In genomic region chr11:2988361-2988762, GRCh38 we compare ENCODE assay signal across 9 cellular contexts. TPM values are rescaled to one million over a fixed set of nuclear protein-coding genes. Genes with fewer than 3 reads are reported as not detected.
A peak's percentile ranks its signal among the peaks of the same experiment; 100 is the strongest.
DNase-seq lines count a peak whose midpoint lies in the region; ATAC-seq, FAIRE-seq and TF ChIP-seq lines count a peak whose summit lies in the region.
"Had no signal": no experiment of that assay in that cellular context is flagged by ENCODE, and none has a peak within 500 bp of the region (broad histone marks: within the 10 kb centered on the region; RNA-seq: fewer than 3 reads in every experiment).

No MANE protein-coding gene starts in this region.

- TF ChIP-seq CTCF in KMS-11 (conservative IDR thresholded peaks at IDR 0.05; ENCODE audit: low read depth, low read length) (no peak), GM12878 (IDR thresholded peaks at IDR 0.05 in 2 of 3, conservative IDR thresholded peaks at IDR 0.05 in 1 of 3; ENCODE audit: control insufficient read depth in 2 of 3, extremely low read depth in 1 of 3, insufficient read depth in 1 of 3, low read depth in 3 of 3, low read length in 3 of 3) (no peak)

- H3K27ac ChIP-seq in ACC112 (ENCODE audit: low read depth, low read length) (peak overlapping the region; percentile 14; the same call in 1 of the 2 replicates), KMS-11 (peak overlapping the region; percentile 84), GM12878 (ENCODE audit: control insufficient read depth, insufficient read depth) (peak overlapping the region; percentile 64)

- ATAC-seq in GM12878 = no peak
- no peak for ATAC-seq in memory B cell (ENCODE audit: low read depth)
- ATAC-seq in GM21360 (IDR thresholded peaks at IDR 0.05; ENCODE audit: unreplicated experiment) = no peak
- no peak for ATAC-seq in HG03175 (IDR thresholded peaks at IDR 0.05; ENCODE audit: unreplicated experiment)
- ATAC-seq: left colon had no signal

- H3K36me3 Mint-ChIP-seq in memory B cell = peaks cover 7% of the 10 kb centered on the region

- H3K27me3 ChIP-seq in ACC112 (ENCODE audit: insufficient read depth, low read length) (no peaks in the 10 kb centered on the region), KMS-11 (ENCODE audit: insufficient read depth, low read depth) (no peaks in the 10 kb centered on the region), GM12878 (replicated peaks in 1 of 2; ENCODE audit: control insufficient read depth in 2 of 2, insufficient read depth in 2 of 2, low read length in 1 of 2) (no peaks in the 10 kb centered on the region)

- peak overlapping the region; percentile 50 for H3K4me3 Mint-ChIP-seq in memory B cell

- BruUV-seq in GM12878 (replicated peaks; lab: Mats Ljungman, UMichigan) = no TSS peak

- POLR2A ChIA-PET in GM12878 (lab: Charles Lee) = interaction anchor here (0.6 to 3.3 kb wide), 4 partner anchors 13 to 61 kb away, joined by 3 to 34 read pairs (median 4); no protein-coding TSS in a partner anchor

- H3K4me2 ChIP-seq in KMS-11 = peak overlapping the region; percentile 77
- peak overlapping the region; percentile 96 for H3K4me2 ChIP-seq in GM12878 (ENCODE audit: control insufficient read depth, insufficient read depth)

- SMC1A ChIA-PET in GM12878 (lab: Charles Lee; ENCODE audit: uncharacterized antibody, unreplicated experiment) = interaction anchor here (0.6 to 3.1 kb wide), 7 partner anchors 13 to 384 kb away, joined by 3 to 29 read pairs (median 6); no protein-coding TSS in a partner anchor

- no peaks in the 10 kb centered on the region for H3K9me3 Mint-ChIP-seq in memory B cell

- FAIRE-seq in GM12878 (lab: Jason Lieb, UNC) = no peak
- no peak for FAIRE-seq in RCC 7860 (lab: Jason Lieb, UNC)

- no peak for TF ChIP-seq POLR2A in GM12878 (IDR thresholded peaks at IDR 0.05; ENCODE audit: low read depth, low read length)

- H3K4me1 ChIP-seq in ACC112 (ENCODE audit: control insufficient read depth, insufficient read depth, low read length, unreplicated experiment) = peaks cover 17% of the 10 kb centered on the region
- peaks cover 68% of the 10 kb centered on the region for H3K4me1 ChIP-seq in KMS-11 (ENCODE audit: low read depth, poor library complexity, severe bottlenecking)
- H3K4me1 ChIP-seq in GM12878 (ENCODE audit: control insufficient read depth, insufficient read depth, low read length) = peaks cover 6% of the 10 kb centered on the region

- no peak for TF ChIP-seq EP300 in GM12878 (IDR thresholded peaks at IDR 0.05; ENCODE audit: borderline replicate concordance in 1 of 2, control insufficient read depth in 1 of 2, low read depth in 2 of 2, low read length in 2 of 2)

- intact Hi-C loops in GM12878 (cut with micrococcal nuclease; ENCODE audit: unreplicated experiment) = no loop called here

- H3K36me3 ChIP-seq in ACC112 (ENCODE audit: insufficient read depth, low read length) (no peaks in the 10 kb centered on the region), KMS-11 (ENCODE audit: insufficient read depth) (peaks cover 3% of the 10 kb centered on the region; the same call in 1 of the 2 replicates), GM12878 (ENCODE audit: control insufficient read depth in 2 of 2, insufficient read depth in 2 of 2, low read length in 1 of 2) (peaks cover 0 to 10% of the 10 kb centered on the region in 2 experiments; a peak in 3 of 4 replicates)

- DNase-seq in GM12878 (ENCODE audit: low read depth, low spot score) (no peak), memory B cell (ENCODE audit: low spot score in 2 of 2) (no peak), RCC 7860 (ENCODE audit: low spot score) (no peak), NCI-H1105 treated with DMSO at 0.1 percent for 48 hours (lab: John Stamatoyannopoulos, UW) (no peak)
- DNase-seq: left colon had no signal

- 13% methylated on average over 5 of the region's 5 CpGs for WGBS in GM12878 (ENCODE audit: insufficient coverage, insufficient replicate concordance, low lambda C conversion rate, missing lambda C conversion rate)

- H3K79me2 ChIP-seq in ACC112 (ENCODE audit: control insufficient read depth, insufficient read depth, low read length, unreplicated experiment) (peaks cover 87% of the 10 kb centered on the region), KMS-11 (ENCODE audit: insufficient read depth, low read depth) (peaks cover 84% of the 10 kb centered on the region), GM12878 (ENCODE audit: control insufficient read depth, insufficient read depth, low read length) (peaks cover 85% of the 10 kb centered on the region)

- H3K9ac ChIP-seq in KMS-11 (peak overlapping the region; percentile 86), GM12878 (ENCODE audit: control insufficient read depth, insufficient read depth, low read length) (peak overlapping the region; percentile 56)

- peak overlapping the region; percentile 5 for H3K27ac Mint-ChIP-seq in memory B cell

- CTCF ChIA-PET in GM12878 (lab: Yijun Ruan, JAX) = interaction anchor here (0.7 to 3.6 kb wide), 10 partner anchors 9 to 455 kb away, joined by 3 to 30 read pairs (median 6); no protein-coding TSS in a partner anchor

- no peaks in the 10 kb centered on the region for H3K27me3 Mint-ChIP-seq in memory B cell

- H3K9me3 ChIP-seq in GM12878 (replicated peaks; ENCODE audit: control insufficient read depth, insufficient read depth, low read length) = no peaks in the 10 kb centered on the region

- H4K20me1 ChIP-seq in KMS-11 (ENCODE audit: insufficient read depth) = peaks cover 29% of the 10 kb centered on the region
- H4K20me1 ChIP-seq in GM12878 (ENCODE audit: control insufficient read depth, insufficient read depth) = peaks cover 6% of the 10 kb centered on the region; the same call in 1 of the 2 replicates

- TF ChIP-seq RAD21 in GM12878 (IDR thresholded peaks at IDR 0.05; ENCODE audit: insufficient read depth, low read depth, low read length) = no peak

- H3K4me3 ChIP-seq in ACC112 (ENCODE audit: low read depth, low read length) (peak overlapping the region; percentile 90), KMS-11 (IDR thresholded peaks at IDR 0.05; ENCODE audit: insufficient read depth, low read depth, low read length) (no peak overlapping the region), GM12878 (peak overlapping the region; percentile 97)

- RAD21 ChIA-PET in GM12878 (lab: Charles Lee; ENCODE audit: unreplicated experiment) = interaction anchor here (0.9 to 4.8 kb wide), 5 partner anchors 12 to 63 kb away, joined by 3 to 42 read pairs (median 8); no protein-coding TSS in a partner anchor

- in situ Hi-C loops in GM12878 (cut with MboI) = no loop called here

- H3K4me1 Mint-ChIP-seq in memory B cell = peaks cover 35% of the 10 kb centered on the region

- H2AFZ ChIP-seq in ACC112 (ENCODE audit: low read length, unreplicated experiment) (no peak overlapping the region), KMS-11 (ENCODE audit: low read depth) (no peak overlapping the region), GM12878 (ENCODE audit: control insufficient read depth, low read depth, low read length) (no peak overlapping the region)

TF ChIP-seq in GM12878, 131 proteins besides CTCF, POLR2A, EP300 and RAD21 (continues in another document):
- TF ChIP-seq BHLHE40 (IDR thresholded peaks at IDR 0.05; ENCODE audit: borderline replicate concordance in 1 of 2, low read depth in 2 of 2, low read length in 1 of 2) (no peak), MEF2B (IDR thresholded peaks at IDR 0.05; ENCODE audit: partially characterized antibody, poor library complexity, severe bottlenecking) (no peak), BMI1 (IDR thresholded peaks at IDR 0.05; ENCODE audit: borderline replicate concordance) (no peak), ASH2L (IDR thresholded peaks at IDR 0.05; ENCODE audit: borderline replicate concordance, low read depth) (no peak)

RNA-seq across cellular contexts. Expression of gene NAP1L4, which starts 3.8 kb away (rescaled TPM):
- total RNA-seq in GM12878 (2013; cell fraction: nucleolus; rRNA removed) = 427 and 452 TPM in 2 replicates
- 103 and 107 TPM in 2 replicates for total RNA-seq in GM12878 (2014; rRNA removed)
- total RNA-seq in GM12878 (2014; rRNA removed; fragmentation: Illumina TruSeq; extraction: Trizol) = 100 and 101 TPM in 2 replicates
- total RNA-seq in GM12878 (2021) = 128 and 130 TPM in 2 replicates
- 48.1 TPM for polyA plus RNA-seq in GM12878 (2011; ENCODE audit: low read depth)
- 100 and 159 TPM in 2 replicates for polyA plus RNA-seq in GM12878 (2011; rRNA removed)
- 64.8 and 80.3 TPM in 2 replicates for polyA plus RNA-seq in GM12878 (2011; cell fraction: cytosol; rRNA removed)
- polyA plus RNA-seq in GM12878 (2011; cell fraction: nucleus; rRNA removed) = 141 and 157 TPM in 2 replicates
- polyA plus RNA-seq in GM12878 (2012) = 71.3 and 83.1 TPM in 2 replicates
- 127 and 140 TPM in 2 replicates for polyA plus RNA-seq in GM12878 (2014; fragmentation: Illumina TruSeq; extraction: Trizol)
- 10 to 100 TPM; 24.8 to 44.0 TPM for polyA plus RNA-seq in GM12878 (2014; fragmentation: Nextera tagmentation; extraction: Ambion mirVana)
- polyA plus RNA-seq in GM12878 (2014; rRNA removed) = 121 TPM in 2 replicates
- polyA plus RNA-seq in GM12878 (2016; fragmentation: Nextera tagmentation; extraction: Ambion mirVana) = 100 to 1,000 TPM; 181 to 198 TPM
- 62.6 and 97.0 TPM in 2 replicates for polyA minus RNA-seq in GM12878 (2011; rRNA and poly(A)+ RNA removed)
- polyA minus RNA-seq in GM12878 (2011; cell fraction: cytosol; rRNA and poly(A)+ RNA removed) = 28.8 and 30.2 TPM in 2 replicates
- polyA minus RNA-seq in GM12878 (2011; cell fraction: nucleus; rRNA and poly(A)+ RNA removed) = 52.5 and 71.7 TPM in 2 replicates

RNA-seq across cellular contexts. Expression of gene PHLDA2, which starts 59.1 kb away (rescaled TPM):
- total RNA-seq in GM12878 (2013; cell fraction: nucleolus; rRNA removed) = 0.59 TPM in 1 of 2 replicates, not detected in the other
- total RNA-seq in GM12878 (2014; rRNA removed) (not detected in 2 replicates), GM12878 (2014; rRNA removed; fragmentation: Illumina TruSeq; extraction: Trizol) (not detected in 2 replicates), GM12878 (2021) (0.27 and 0.49 TPM in 2 replicates)
- polyA plus RNA-seq in GM12878 (2011; ENCODE audit: low read depth) = not detected
- polyA plus RNA-seq in GM12878 (2011; rRNA removed) (0.15 TPM in 1 of 2 replicates, not detected in the other), GM12878 (2014; fragmentation: Illumina TruSeq; extraction: Trizol) (not detected in 2 replicates), GM12878 (2014; fragmentation: Nextera tagmentation; extraction: Ambion mirVana) (not detected), GM12878 (2014; rRNA removed) (not detected in 2 replicates), GM12878 (2016; fragmentation: Nextera tagmentation; extraction: Ambion mirVana) (under 1 TPM in 1 of 2 experiments, not detected in 1; 0.16 TPM)
- polyA plus RNA-seq in GM12878 (2011; cell fraction: cytosol; rRNA removed) = 0.07 and 0.12 TPM in 2 replicates
- 0.27 and 0.34 TPM in 2 replicates for polyA plus RNA-seq in GM12878 (2011; cell fraction: nucleus; rRNA removed)
- polyA plus RNA-seq in GM12878 (2012) = 0.18 and 0.32 TPM in 2 replicates
- polyA minus RNA-seq in GM12878 (2011; rRNA and poly(A)+ RNA removed) = not detected in 2 replicates
- polyA minus RNA-seq in GM12878 (2011; cell fraction: cytosol; rRNA and poly(A)+ RNA removed) = not detected in 2 replicates
- polyA minus RNA-seq in GM12878 (2011; cell fraction: nucleus; rRNA and poly(A)+ RNA removed) = not detected in 2 replicates

Comparison
In these comparisons a context has a peak if more than half of its experiments do, and no peak if none do; other contexts are left out.
1. H3K27ac ChIP-seq: peak in every context shown above with its lines; median percentile 84 in KMS-11; 64 in GM12878; 14 in ACC112.